In the genomic region with DNA sequence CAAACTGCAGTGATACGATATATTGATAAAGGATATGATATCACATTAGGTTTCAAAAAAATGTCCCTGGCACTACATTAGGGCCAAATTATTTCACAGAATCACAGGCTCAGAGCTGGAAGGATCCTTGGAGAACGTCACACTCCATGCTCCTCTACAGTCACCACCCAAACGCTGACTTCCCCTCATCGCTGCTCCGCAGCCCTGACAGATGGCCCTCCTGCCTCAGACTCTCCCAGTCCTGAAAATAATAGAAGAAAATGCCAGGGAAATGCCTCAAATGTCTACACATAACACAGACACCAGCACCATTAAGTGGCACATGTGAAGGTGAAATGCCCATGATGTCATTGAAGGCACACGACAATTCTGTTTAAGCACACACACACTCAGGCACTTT, we compare ENCODE assay signal across 23 cellular contexts.
DNase-seq lines count a peak whose midpoint lies in the region; ATAC-seq lines count a peak whose summit lies in the region.
"Had no signal": no experiment of that assay in that cellular context is flagged by ENCODE, and none has a peak within 500 bp of the region (broad histone marks: within the 10 kb centered on the region; RNA-seq: fewer than 3 reads in every experiment).

No MANE protein-coding gene starts in this region.

- H2AFZ ChIP-seq in mesenchymal stem cell (ENCODE audit: low read depth, low read length): no peak overlapping the region

- H3K23ac ChIP-seq in mesenchymal stem cell (ENCODE audit: low read length in 2 of 2): no peak overlapping the region

- H2BK120ac ChIP-seq in mesenchymal stem cell (ENCODE audit: low read depth, low read length): no peak overlapping the region

- no peak overlapping the region for H3K4ac ChIP-seq in mesenchymal stem cell (ENCODE audit: low read depth in 1 of 2, low read length in 2 of 2)

- H3K9me3 ChIP-seq in mesenchymal stem cell (ENCODE audit: control insufficient read depth, low read length): no peaks in the 10 kb centered on the region
- H3K9me3 ChIP-seq: BLaER1, Caco-2, Peyer's patch had no signal

- H2BK15ac ChIP-seq in mesenchymal stem cell (ENCODE audit: low read depth, poor library complexity, severe bottlenecking): no peak overlapping the region

- H3K27me3 ChIP-seq in mesenchymal stem cell (ENCODE audit: control insufficient read depth in 1 of 2, insufficient read depth in 1 of 2, low read length in 2 of 2): no peaks in the 10 kb centered on the region
- H3K27me3 ChIP-seq: BLaER1, Peyer's patch had no signal

- H4K91ac ChIP-seq in mesenchymal stem cell (ENCODE audit: low read length): no peak overlapping the region

- H2BK12ac ChIP-seq in mesenchymal stem cell (ENCODE audit: low read length in 2 of 2): no peak overlapping the region

- WGBS in mesenchymal stem cell: 85% methylated on average over 4 of the region's 6 CpGs

- no peak overlapping the region for H3K27ac ChIP-seq in mesenchymal stem cell (ENCODE audit: low read length, poor library complexity, severe bottlenecking)
- H3K27ac ChIP-seq: 22Rv1, BLaER1, KMS-11, Peyer's patch had no signal

- peak overlapping the region; percentile 6 for H2AK5ac ChIP-seq in mesenchymal stem cell (ENCODE audit: low read length, severe bottlenecking)

- no peak overlapping the region for H3K14ac ChIP-seq in mesenchymal stem cell (ENCODE audit: low read length in 2 of 2)

- H4K8ac ChIP-seq in mesenchymal stem cell (ENCODE audit: low read length): no peak overlapping the region

- H3K18ac ChIP-seq in mesenchymal stem cell (ENCODE audit: low read depth in 1 of 2, low read length in 2 of 2): peak overlapping the region in 1 of 2 experiments; percentile 32

- peaks cover 25% of the 10 kb centered on the region for H3K79me1 ChIP-seq in mesenchymal stem cell (replicated peaks; ENCODE audit: low read length, poor library complexity, severe bottlenecking)

- H3K9ac ChIP-seq in mesenchymal stem cell (ENCODE audit: low read length): no peak overlapping the region
- H3K9ac ChIP-seq: BLaER1, KMS-11 had no signal

- H3K4me1 ChIP-seq in mesenchymal stem cell (ENCODE audit: control insufficient read depth, insufficient read depth, low read depth, low read length): peaks cover 13% of the 10 kb centered on the region
- H3K4me1 ChIP-seq: BLaER1, Caco-2, Peyer's patch had no signal

- H3K4me3 ChIP-seq in mesenchymal stem cell (ENCODE audit: insufficient read depth in 1 of 2, low read depth in 1 of 2, low read length in 2 of 2): no peak overlapping the region
- H3K4me3 ChIP-seq: BLaER1, Peyer's patch had no signal

- H2BK5ac ChIP-seq in mesenchymal stem cell (ENCODE audit: low read depth, low read length, poor library complexity, severe bottlenecking): no peak overlapping the region

- no peak overlapping the region for H3K4me2 ChIP-seq in mesenchymal stem cell (ENCODE audit: low read length, poor library complexity, severe bottlenecking)
- H3K4me2 ChIP-seq: BLaER1, KMS-11 had no signal

- H3K36me3 ChIP-seq in mesenchymal stem cell (ENCODE audit: control insufficient read depth in 1 of 2, insufficient read depth in 2 of 2, low read depth in 1 of 2, low read length in 2 of 2): peaks cover 0 to 3% of the 10 kb centered on the region in 2 experiments
- H3K36me3 ChIP-seq: BLaER1, Peyer's patch had no signal

- ATAC-seq in GM21529 (IDR thresholded peaks at IDR 0.05; ENCODE audit: unreplicated experiment): no peak
- ATAC-seq: HCT116, SK-N-SH treated with all-trans-retinoic acid at 6 μM for 48 hours had no signal

- DNase-seq in NCI-H1694 (lab: John Stamatoyannopoulos, UW) (peak; percentile 24), NCI-H1694 treated with DMSO at 0.1 percent for 48 hours (lab: John Stamatoyannopoulos, UW) (no peak), cerebellar cortex (ENCODE audit: low spot score) (peak; percentile 89), mesenchymal stem cell (no peak), SW480 (ENCODE audit: low spot score) (no peak), COLO668 (lab: John Stamatoyannopoulos, UW; ENCODE audit: unreplicated experiment) (no peak)
- DNase-seq in stimulated activated naive CD4-positive, alpha-beta T cell treated with Interleukin-2 at 50 U/mL for 16 hours (lab: John Stamatoyannopoulos, UW): no peak
- DNase-seq: ACHN; Caco-2; CD4-positive, alpha-beta T cell; DMS153; GOT3; NCI-H1092 treated with DMSO at 0.1 percent for 48 hours; NCI-H1436 treated with DMSO at 0.1 percent for 48 hours; NCI-H2081; NCI-H774; Peyer's patch had no signal

Comparison
In these comparisons a context has a peak if more than half of its experiments do, and no peak if none do; other contexts are left out.
1. DNase-seq: peak in NCI-H1694 (single experiment) and cerebellar cortex (single experiment); none in NCI-H1694 treated with DMSO at 0.1 percent for 48 hours (single experiment), mesenchymal stem cell (single experiment), stimulated activated naive CD4-positive, alpha-beta T cell treated with Interleukin-2 at 50 U/mL for 16 hours (single experiment), SW480 (single experiment) and COLO668 (single experiment).